In the genomic region with DNA sequence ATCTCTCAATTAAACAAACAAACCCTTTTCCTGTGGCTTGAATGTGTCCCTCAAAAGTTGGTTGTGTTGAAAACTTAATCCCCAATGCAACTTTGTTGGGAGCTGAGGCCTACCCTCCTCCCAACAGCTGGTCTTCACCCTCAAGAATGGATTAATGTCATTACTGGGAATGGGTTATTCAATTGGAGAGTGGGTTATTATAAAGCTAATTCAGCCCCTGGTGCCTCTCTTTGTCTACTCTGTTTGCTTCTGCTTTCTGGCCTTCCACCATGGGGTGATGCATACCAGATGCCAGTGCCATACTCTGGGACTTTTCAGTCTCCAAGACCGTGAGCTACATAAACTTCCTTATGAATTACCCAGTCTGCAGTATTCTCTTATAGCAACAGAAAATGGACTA, we compare ENCODE assay signal across 21 cellular contexts.
DNase-seq lines count a peak whose midpoint lies in the region; ATAC-seq lines count a peak whose summit lies in the region.
"Had no signal": no experiment of that assay in that cellular context is flagged by ENCODE, and none has a peak within 500 bp of the region (broad histone marks: within the 10 kb centered on the region; RNA-seq: fewer than 3 reads in every experiment).

No MANE protein-coding gene starts in this region.

- H3K27me3 ChIP-seq in NT2/D1 (ENCODE audit: insufficient read depth, insufficient read length) (no peaks in the 10 kb centered on the region), iPS-18a (ENCODE audit: control insufficient read depth, insufficient read depth, low read length) (no peaks in the 10 kb centered on the region)
- H3K27me3 ChIP-seq: BLaER1 treated with 17β-estradiol and CSF1 and Interleukin-3, amounts not matched to agents 10 nM and 100 nM; Peyer's patch had no signal

- H3K36me3 ChIP-seq in NT2/D1 (ENCODE audit: insufficient read depth, insufficient read length, low read length) (no peaks in the 10 kb centered on the region), iPS-18a (ENCODE audit: control insufficient read depth, low read depth, low read length) (no peaks in the 10 kb centered on the region)
- H3K36me3 ChIP-seq: BLaER1 treated with 17β-estradiol and CSF1 and Interleukin-3, amounts not matched to agents 10 nM and 100 nM; Peyer's patch had no signal

- ATAC-seq in GM18867 (IDR thresholded peaks at IDR 0.05; ENCODE audit: unreplicated experiment) (no peak), HG03432 (IDR thresholded peaks at IDR 0.05; ENCODE audit: unreplicated experiment) (no peak), GM21619 (IDR thresholded peaks at IDR 0.05; ENCODE audit: unreplicated experiment) (no peak), GM18498 (IDR thresholded peaks at IDR 0.05; ENCODE audit: unreplicated experiment) (no peak)
- ATAC-seq: SK-N-SH treated with all-trans-retinoic acid at 6 μM for 48 hours had no signal

- peak overlapping the region; percentile 92 for H3K27ac ChIP-seq in iPS-18a (ENCODE audit: low read length)
- H3K27ac ChIP-seq: 22Rv1; BLaER1 treated with 17β-estradiol and CSF1 and Interleukin-3, amounts not matched to agents 10 nM and 100 nM; Peyer's patch had no signal

- H3K4me3 ChIP-seq in NT2/D1 (ENCODE audit: insufficient read length, low read depth), result no peak overlapping the region
- peak overlapping the region; percentile 43 for H3K4me3 ChIP-seq in iPS-18a (ENCODE audit: low read length)
- H3K4me3 ChIP-seq: BLaER1 treated with 17β-estradiol and CSF1 and Interleukin-3, amounts not matched to agents 10 nM and 100 nM; Peyer's patch had no signal

- no peaks in the 10 kb centered on the region for H3K4me1 ChIP-seq in NT2/D1 (ENCODE audit: insufficient read depth, insufficient read length)
- H3K4me1 ChIP-seq in iPS-18a (ENCODE audit: control insufficient read depth, low read depth, low read length), result peaks cover 41% of the 10 kb centered on the region
- H3K4me1 ChIP-seq: BLaER1 treated with 17β-estradiol and CSF1 and Interleukin-3, amounts not matched to agents 10 nM and 100 nM; Peyer's patch had no signal

- H3K9ac ChIP-seq in NT2/D1 (ENCODE audit: insufficient read length, low read depth) (no peak overlapping the region), iPS-18a (ENCODE audit: low read length) (peak overlapping the region; percentile 55)
- H3K9ac ChIP-seq: BLaER1 treated with 17β-estradiol and CSF1 and Interleukin-3, amounts not matched to agents 10 nM and 100 nM had no signal

- peak; percentile 2 for DNase-seq in NCI-H748 (lab: John Stamatoyannopoulos, UW; ENCODE audit: unreplicated experiment)
- DNase-seq in NCI-H748 treated with DMSO at 0.1 percent for 48 hours (lab: John Stamatoyannopoulos, UW), result no peak
- DNase-seq in NT2/D1 (ENCODE audit: low read depth, low spot score), result peak; percentile 30
- DNase-seq: CD4-positive, alpha-beta memory T cell; Karpas-422; MV-4-11; NCI-H1105 treated with DMSO at 0.1 percent for 48 hours; NCI-H1694; NCI-H2081 treated with DMSO at 0.1 percent for 48 hours; NCI-H2171 treated with DMSO at 0.1 percent for 48 hours; NCI-H526 treated with DMSO at 0.1 percent for 48 hours; Peyer's patch; T-helper 1 cell had no signal

- no peaks in the 10 kb centered on the region for H3K9me3 ChIP-seq in NT2/D1 (ENCODE audit: insufficient read depth, low read length)
- H3K9me3 ChIP-seq in iPS-18a (ENCODE audit: control insufficient read depth, low read depth, low read length), result no peaks in the 10 kb centered on the region
- H3K9me3 ChIP-seq: BLaER1 treated with 17β-estradiol and CSF1 and Interleukin-3, amounts not matched to agents 10 nM and 100 nM; Peyer's patch had no signal
